In genomic region chr20:34999782-35000181, GRCh38 we compare ENCODE assay signal across 20 cellular contexts.
"Had no signal": no experiment of that assay in that cellular context is flagged by ENCODE, and none has a peak within 500 bp of the region (broad histone marks: within the 10 kb centered on the region; RNA-seq: fewer than 3 reads in every experiment).

No MANE protein-coding gene starts in this region.

- H3K27ac Mint-ChIP-seq: activated CD4-positive, alpha-beta memory T cell treated with anti-CD3 and anti-CD28 coated beads, Interleukin-2, amount 10 ng/mL, durations not matched to agents 7 days and 5 days; activated CD4-positive, alpha-beta T cell treated with anti-CD3 and anti-CD28 coated beads for 36 hours; activated naive CD4-positive, alpha-beta T cell treated with anti-CD3 and anti-CD28 coated beads, Interleukin-2, amount 50 U/mL, for 24 hours had no signal

- H3K27me3 Mint-ChIP-seq: activated CD4-positive, alpha-beta memory T cell treated with anti-CD3 and anti-CD28 coated beads, Interleukin-2, amount 10 ng/mL, durations not matched to agents 7 days and 5 days; activated CD4-positive, alpha-beta T cell treated with anti-CD3 and anti-CD28 coated beads for 36 hours; activated naive CD4-positive, alpha-beta T cell treated with anti-CD3 and anti-CD28 coated beads, Interleukin-2, amount 50 U/mL, for 24 hours had no signal

- H3K27ac ChIP-seq: breast epithelium, PC-9, SJCRH30, WERI-Rb-1 had no signal

- DNase-seq: activated CD4-positive, alpha-beta memory T cell treated with anti-CD3 and anti-CD28 coated beads, Interleukin-2, amount 10 ng/mL, durations not matched to agents 7 days and 5 days; activated CD4-positive, alpha-beta T cell treated with anti-CD3 and anti-CD28 coated beads for 36 hours; activated CD4-positive, alpha-beta T cell treated with anti-CD3 and anti-CD28 coated beads, Interleukin-2, amount 50 U/mL, for 1 hour; activated naive CD4-positive, alpha-beta T cell; activated T-cell treated with anti-CD3 and anti-CD28 coated beads for 4 hours; aorta; MM.1S; NCI-H1105; NCI-H1694 treated with DMSO at 0.1 percent for 48 hours; NCI-H2029 treated with DMSO at 0.1 percent for 48 hours; NCI-H345; NCI-H510A treated with DMSO at 0.1 percent for 48 hours; PC-9; SJCRH30; SK-N-SH; T-helper 1 cell; WERI-Rb-1 had no signal

- FAIRE-seq: K562 had no signal

- H3K4me3 Mint-ChIP-seq: activated CD4-positive, alpha-beta memory T cell treated with anti-CD3 and anti-CD28 coated beads, Interleukin-2, amount 10 ng/mL, durations not matched to agents 7 days and 5 days; activated CD4-positive, alpha-beta T cell treated with anti-CD3 and anti-CD28 coated beads for 36 hours; activated naive CD4-positive, alpha-beta T cell treated with anti-CD3 and anti-CD28 coated beads, Interleukin-2, amount 50 U/mL, for 24 hours had no signal

- H3K9me3 ChIP-seq: breast epithelium, SJCRH30, SK-N-SH had no signal

- ATAC-seq: activated CD4-positive, alpha-beta T cell treated with anti-CD3 and anti-CD28 coated beads for 36 hours; K562 had no signal

- H3K4me1 Mint-ChIP-seq: activated naive CD4-positive, alpha-beta T cell treated with anti-CD3 and anti-CD28 coated beads, Interleukin-2, amount 50 U/mL, for 24 hours had no signal

- H3K27me3 ChIP-seq: breast epithelium, SJCRH30 had no signal

- H3K9me3 Mint-ChIP-seq: activated CD4-positive, alpha-beta memory T cell treated with anti-CD3 and anti-CD28 coated beads, Interleukin-2, amount 10 ng/mL, durations not matched to agents 7 days and 5 days; activated naive CD4-positive, alpha-beta T cell treated with anti-CD3 and anti-CD28 coated beads, Interleukin-2, amount 50 U/mL, for 24 hours had no signal

- H2AFZ ChIP-seq: PC-9 had no signal

- H3K4me3 ChIP-seq: breast epithelium, K562, PC-9, SJCRH30 had no signal

- H3K4me2 ChIP-seq: PC-9, SK-N-SH had no signal

- H3K9ac ChIP-seq: SK-N-SH had no signal
